ENCODE assay signal across 35 cellular contexts in genomic region chr17:79757140-79757745, GRCh38. TPM values are rescaled to one million over a fixed set of nuclear protein-coding genes. Genes with fewer than 3 reads are reported as not detected.
"Had no signal": no experiment of that assay in that cellular context is flagged by ENCODE, and none has a peak within 500 bp of the region (broad histone marks: within the 10 kb centered on the region; RNA-seq: fewer than 3 reads in every experiment).

No MANE protein-coding gene starts in this region.

- FAIRE-seq: endothelial cell of umbilical vein had no signal

- H3K36me3 ChIP-seq: esophagus muscularis mucosa, gastroesophageal sphincter, heart left ventricle, left lung, neural progenitor cell, ovary, sigmoid colon, stomach, thyroid gland had no signal

- H3K27me3 ChIP-seq: hepatocyte, neural progenitor cell, ovary, thyroid gland had no signal

- H3K4me3 ChIP-seq: coronary artery, esophagus muscularis mucosa, gastroesophageal sphincter, heart left ventricle, hepatocyte, left lung, neural progenitor cell, ovary, sigmoid colon, stomach, thyroid gland had no signal

- ATAC-seq: foreskin keratinocyte; gastroesophageal sphincter; heart left ventricle; left cardiac atrium; left lung; naive thymus-derived CD4-positive, alpha-beta T cell; stimulated activated effector memory CD8-positive, alpha-beta T cell treated with anti-CD3 and anti-CD28 coated beads, Interleukin-12 subunit alpha, Interleukin-12 subunit beta, amount 100 ng/mL, for 72 hours had no signal

- H3K27ac ChIP-seq: coronary artery, esophagus muscularis mucosa, foreskin keratinocyte, gastroesophageal sphincter, heart left ventricle, hepatocyte, left lung, neural progenitor cell, ovary, sigmoid colon, stomach, thyroid gland had no signal

- H3K79me2 ChIP-seq: hepatocyte had no signal

- H3K4me2 ChIP-seq: hepatocyte, neural progenitor cell had no signal

- H3K4me1 ChIP-seq: esophagus muscularis mucosa, foreskin keratinocyte, gastroesophageal sphincter, heart left ventricle, left lung, neural progenitor cell, sigmoid colon, stomach, thyroid gland had no signal

- H3K9me3 Mint-ChIP-seq: naive thymus-derived CD4-positive, alpha-beta T cell; nephron; neural progenitor cell; stimulated activated effector memory CD8-positive, alpha-beta T cell treated with anti-CD3 and anti-CD28 coated beads, Interleukin-12 subunit alpha, Interleukin-12 subunit beta, amount 100 ng/mL, for 72 hours had no signal

- DNase-seq: dermis blood vessel endothelial cell; effector memory CD4-positive, alpha-beta T cell; foreskin keratinocyte; left cardiac atrium; mammary epithelial cell; mesendoderm; midbrain; naive thymus-derived CD4-positive, alpha-beta T cell; nucleus accumbens; ovary; sigmoid colon; stimulated activated CD4-positive, alpha-beta T cell treated with anti-CD3 and anti-CD28 coated beads, Interleukin-2, amount 100 ng/mL, for 24 hours; stimulated activated CD4-positive, alpha-beta T cell treated with anti-CD3 and anti-CD28 coated beads, Interleukin-4, amount 100 ng/mL, for 24 hours; stimulated activated naive CD4-positive, alpha-beta T cell treated with Interleukin-2 at 50 U/mL for 16 hours; stomach; thyroid gland; trophoblast cell had no signal

- H3K9ac ChIP-seq: neural progenitor cell had no signal

- H3K36me3 Mint-ChIP-seq: naive thymus-derived CD4-positive, alpha-beta T cell; neural progenitor cell; stimulated activated effector memory CD8-positive, alpha-beta T cell treated with anti-CD3 and anti-CD28 coated beads, Interleukin-12 subunit alpha, Interleukin-12 subunit beta, amount 100 ng/mL, for 72 hours had no signal

- H3K27ac Mint-ChIP-seq: naive thymus-derived CD4-positive, alpha-beta T cell; nephron; neural progenitor cell; stimulated activated effector memory CD8-positive, alpha-beta T cell treated with anti-CD3 and anti-CD28 coated beads, Interleukin-12 subunit alpha, Interleukin-12 subunit beta, amount 100 ng/mL, for 72 hours had no signal

- H3K4me1 Mint-ChIP-seq: naive thymus-derived CD4-positive, alpha-beta T cell; nephron; neural progenitor cell; stimulated activated effector memory CD8-positive, alpha-beta T cell treated with anti-CD3 and anti-CD28 coated beads, Interleukin-12 subunit alpha, Interleukin-12 subunit beta, amount 100 ng/mL, for 72 hours had no signal

- H3K4me3 Mint-ChIP-seq: naive thymus-derived CD4-positive, alpha-beta T cell; nephron; neural progenitor cell; stimulated activated effector memory CD8-positive, alpha-beta T cell treated with anti-CD3 and anti-CD28 coated beads, Interleukin-12 subunit alpha, Interleukin-12 subunit beta, amount 100 ng/mL, for 72 hours had no signal

- H2AFZ ChIP-seq: hepatocyte, neural progenitor cell had no signal

- H3K9me3 ChIP-seq: esophagus muscularis mucosa, gastroesophageal sphincter, heart left ventricle, left lung, ovary, sigmoid colon, stomach, thyroid gland had no signal

RNA-seq across cellular contexts. Expression of gene ENPP7, which starts 26.5 kb away (rescaled TPM):
- total RNA-seq: dermis blood vessel endothelial cell; endothelial cell of umbilical vein; epithelial cell of proximal tubule; esophagus muscularis mucosa; fibroblast of lung; foreskin keratinocyte; heart left ventricle; kidney epithelial cell; left cardiac atrium; lower leg skin; mammary epithelial cell; naive thymus-derived CD4-positive, alpha-beta T cell; ovary; sigmoid colon; skeletal muscle tissue; subcutaneous adipose tissue; temporal lobe; thyroid gland; urinary bladder had no signal
- polyA plus RNA-seq: endothelial cell of umbilical vein, fibroblast of lung, foreskin keratinocyte, heart left ventricle, mammary epithelial cell, ovary, sigmoid colon, stomach, urinary bladder had no signal
